Comparison of ENCODE assay signal across 8 cellular contexts in the genomic region with DNA sequence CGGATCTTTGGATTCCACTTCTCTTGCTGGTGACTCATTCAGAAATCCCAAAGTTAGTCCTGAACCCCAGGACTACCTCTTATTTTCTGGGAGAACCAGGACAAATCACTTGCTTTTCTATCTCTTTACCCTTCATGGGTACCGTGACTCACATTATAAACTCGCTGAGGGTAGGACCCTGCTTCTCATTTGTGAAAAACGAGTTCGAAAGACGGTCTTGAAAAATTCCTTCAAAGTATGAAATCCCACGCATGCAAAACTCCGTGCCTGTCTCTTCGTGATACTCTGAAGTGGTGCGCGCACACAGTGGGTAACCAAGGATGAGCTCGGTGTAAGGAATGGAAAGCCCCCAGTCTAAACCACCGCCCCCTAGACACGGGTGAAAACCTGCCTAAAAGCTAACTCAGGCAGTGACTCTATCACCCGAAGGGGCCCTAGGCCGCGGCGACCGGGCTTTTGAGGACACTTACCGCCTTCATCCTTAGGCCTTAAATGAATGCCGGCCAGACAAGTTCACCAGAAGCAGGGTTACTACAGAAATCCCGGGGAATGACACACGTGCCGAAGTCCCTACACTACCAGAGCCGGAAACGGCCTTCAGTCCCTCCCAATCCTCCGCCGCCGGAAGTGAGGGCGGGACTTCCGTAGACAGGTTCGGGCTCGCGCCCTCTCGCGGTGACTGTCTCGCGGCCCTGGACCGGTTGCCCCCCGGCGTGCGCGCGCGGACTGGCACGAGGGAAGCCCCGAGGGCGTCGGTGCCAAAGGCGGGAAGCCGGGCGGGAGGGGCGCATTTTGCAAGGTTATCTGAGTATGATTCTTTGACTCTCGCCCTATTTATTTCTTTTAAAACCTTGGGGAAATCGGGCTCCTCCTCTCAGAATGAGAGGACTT. TPM values are rescaled to one million over a fixed set of nuclear protein-coding genes. Genes with fewer than 3 reads are reported as not detected.
DNase-seq lines count a peak whose midpoint lies in the region; ATAC-seq and TF ChIP-seq lines count a peak whose summit lies in the region.

A gene with protein sequence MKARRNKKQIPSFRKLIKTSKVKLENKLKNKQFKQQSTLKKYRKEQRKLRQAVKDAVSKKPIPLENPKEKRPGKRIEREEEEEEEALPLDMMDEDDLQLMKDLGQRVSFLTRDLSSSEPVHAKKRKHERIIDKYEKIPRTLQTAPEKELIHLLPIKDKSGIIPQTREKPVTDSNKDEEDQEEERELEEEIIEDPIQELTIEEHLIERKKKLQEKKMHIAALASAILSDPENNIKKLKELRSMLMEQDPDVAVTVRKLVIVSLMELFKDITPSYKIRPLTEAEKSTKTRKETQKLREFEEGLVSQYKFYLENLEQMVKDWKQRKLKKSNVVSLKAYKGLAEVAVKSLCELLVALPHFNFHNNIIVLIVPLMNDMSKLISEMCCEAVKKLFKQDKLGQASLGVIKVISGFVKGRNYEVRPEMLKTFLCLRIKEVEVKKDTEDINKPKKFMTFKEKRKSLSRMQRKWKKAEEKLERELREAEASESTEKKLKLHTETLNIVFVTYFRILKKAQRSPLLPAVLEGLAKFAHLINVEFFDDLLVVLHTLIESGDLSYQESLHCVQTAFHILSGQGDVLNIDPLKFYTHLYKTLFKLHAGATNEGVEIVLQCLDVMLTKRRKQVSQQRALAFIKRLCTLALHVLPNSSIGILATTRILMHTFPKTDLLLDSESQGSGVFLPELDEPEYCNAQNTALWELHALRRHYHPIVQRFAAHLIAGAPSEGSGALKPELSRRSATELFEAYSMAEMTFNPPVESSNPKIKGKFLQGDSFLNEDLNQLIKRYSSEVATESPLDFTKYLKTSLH (minus strand): TSS at position 580 of the 891 bp plus-strand sequence. CDS start 101 bp downstream, at position 479.

- H3K4me3 ChIP-seq in mucosa of descending colon: peak within 1 kb of the TSS; percentile 29

- H3K36me3 ChIP-seq in mucosa of descending colon (ENCODE audit: low read depth): no peaks in the 10 kb centered on the region

- H3K27ac ChIP-seq in epithelial cell of prostate: peak within 1 kb of the TSS; percentile 70

- ATAC-seq in GM21526 (IDR thresholded peaks at IDR 0.05; ENCODE audit: low FRiP score, unreplicated experiment) (peak; percentile 98), mucosa of descending colon (peak; percentile 100)

- H3K9me3 ChIP-seq in mucosa of descending colon: no peaks in the 10 kb centered on the region

- intact Hi-C loops in mucosa of descending colon (cut with DNase I, micrococcal nuclease): no loop called here

- peaks cover 9% of the 10 kb centered on the region for H3K4me1 ChIP-seq in mucosa of descending colon (ENCODE audit: low read depth)

- DNase-seq in DMS153 (lab: John Stamatoyannopoulos, UW) (peak; percentile 85), HuH-7.5 (ENCODE audit: low spot score) (peak; percentile 81), OCI-M1 (lab: John Stamatoyannopoulos, UW) (peak; percentile 98), activated T-cell treated with anti-CD3 and anti-CD28 coated beads for 4 hours (peak; percentile 97), epithelial cell of prostate (ENCODE audit: low read depth, low spot score) (peak; percentile 63), mucosa of descending colon (peak; percentile 97 to 98 (median 98))
- peak; percentile 93 for DNase-seq in stimulated activated CD8-positive, alpha-beta memory T cell treated with anti-CD3 and anti-CD28 coated beads, Interleukin-4, amount 100 ng/mL, for 24 hours (ENCODE audit: low read depth)

- TF ChIP-seq CTCF in mucosa of descending colon (IDR thresholded peaks at IDR 0.05): peak; percentile 85

RNA-seq across cellular contexts. Expression of the gene that starts here (rescaled TPM):
- 10 to 100 TPM in 2 of 3 donors, 1 to 10 TPM in 1; 7.4 to 11.9 (median 10.2) TPM for total RNA-seq in mucosa of descending colon

Comparison
In these comparisons a context has a peak if more than half of its experiments do, and no peak if none do; other contexts are left out.
1. Peak in every context shown above with its lines: DNase-seq, ATAC-seq, H3K4me3 ChIP-seq and H3K27ac ChIP-seq.